Comparison of ENCODE assay signal across 8 cellular contexts in the genomic region with DNA sequence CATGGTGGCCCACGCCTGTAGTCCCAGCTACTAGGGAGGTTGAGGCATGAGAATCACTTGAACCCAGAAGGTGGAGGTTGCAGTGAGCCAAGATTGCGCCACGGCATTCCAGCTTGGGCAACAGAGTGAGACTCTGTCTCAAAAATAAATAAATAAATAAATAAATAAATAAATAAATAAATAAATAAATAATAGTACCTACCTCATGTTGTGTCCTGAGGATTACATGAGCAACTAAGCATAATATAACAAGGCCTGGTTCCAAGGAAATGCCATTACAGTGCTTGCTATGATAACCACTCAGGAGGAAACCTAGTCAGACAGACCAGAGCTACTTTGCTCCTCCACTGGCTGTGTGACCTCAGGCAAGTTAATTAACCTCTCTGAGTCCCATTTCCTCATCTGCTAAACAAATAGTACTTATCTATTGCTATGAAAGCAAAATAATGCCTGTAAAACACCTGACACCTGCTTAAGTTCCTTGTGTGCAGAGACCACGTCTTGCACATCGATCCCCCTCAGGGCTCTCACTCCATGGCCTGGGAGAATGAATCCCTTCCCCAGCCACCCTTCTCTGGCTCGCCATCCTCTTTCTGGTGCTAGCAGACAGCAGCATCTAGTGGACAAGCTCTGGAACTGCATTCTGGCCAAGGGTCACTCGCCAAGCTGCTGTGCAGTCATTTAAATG.
DNase-seq lines count a peak whose midpoint lies in the region; ATAC-seq and TF ChIP-seq lines count a peak whose summit lies in the region.

No MANE protein-coding gene starts in this region.

- no peak overlapping the region for H3K27ac ChIP-seq in VCaP

- ATAC-seq in GM21619 (IDR thresholded peaks at IDR 0.05; ENCODE audit: unreplicated experiment), result no peak

- in situ Hi-C loops in ACHN (cut with HindIII; ENCODE audit: low pct_ligation_motif_present, low pct_unique_long_range_greater_than_20kb, low sequenced_read_pairs), result no loop called here
- in situ Hi-C loops in GM13976 (cut with MboI; ENCODE audit: low sequenced_read_pairs, unreplicated experiment), result loop anchor here (10.0 kb wide), 2 partner anchors 82 to 162 kb away; no protein-coding TSS in a partner anchor

- DNase-seq in ACHN, result peak; percentile 76
- DNase-seq in GM13976 (ENCODE audit: low spot score), result peak; percentile 83
- DNase-seq in NCI-H2171 treated with DMSO at 0.1 percent for 48 hours (lab: John Stamatoyannopoulos, UW), result peak; percentile 80
- DNase-seq in cerebellar cortex (ENCODE audit: low spot score), result peak; percentile 82
- DNase-seq in left kidney (ENCODE audit: low read depth, low spot score), result peak; percentile 87
- DNase-seq in stimulated activated CD4-positive, alpha-beta T cell treated with anti-CD3 and anti-CD28 coated beads, Interleukin-4, amount 100 ng/mL, for 1 hour, result peak; percentile 46

- TF ChIP-seq CTCF in GM13976 (IDR thresholded peaks at IDR 0.05; ENCODE audit: borderline replicate concordance, control extremely low read depth, extremely low read depth, insufficient read depth, missing control alignments) (peak; percentile 99), VCaP (conservative IDR thresholded peaks at IDR 0.05) (peak; percentile 100)
